In genomic region chr2:10790228-10790973, GRCh38 we compare ENCODE assay signal across 10 cellular contexts. TPM values are rescaled to one million over a fixed set of nuclear protein-coding genes. Genes with fewer than 3 reads are reported as not detected.
A peak's percentile ranks its signal among the peaks of the same experiment; 100 is the strongest.
DNase-seq lines count a peak whose midpoint lies in the region; ATAC-seq and TF ChIP-seq lines count a peak whose summit lies in the region.
"Had no signal": no experiment of that assay in that cellular context is flagged by ENCODE, and none has a peak within 500 bp of the region (broad histone marks: within the 10 kb centered on the region; RNA-seq: fewer than 3 reads in every experiment).

No MANE protein-coding gene starts in this region.

- peaks cover 66% of the 10 kb centered on the region for H3K36me3 Mint-ChIP-seq in activated CD8-positive, alpha-beta memory T cell treated with anti-CD3 and anti-CD28 coated beads, Interleukin-2, amount 10 ng/mL, durations not matched to agents 7 days and 5 days
- H3K36me3 Mint-ChIP-seq in stimulated activated memory B cell treated with anti-CD40 and anti-IgM and Interleukin-4, amounts not matched to agents 10 μg/mL and 1 μg/mL and 100 μg/mL, for 72 hours = peaks cover 68% of the 10 kb centered on the region
- peaks cover 58% of the 10 kb centered on the region for H3K36me3 Mint-ChIP-seq in type B pancreatic cell

- peak overlapping the region; percentile 66 for H3K4me3 Mint-ChIP-seq in activated CD8-positive, alpha-beta memory T cell treated with anti-CD3 and anti-CD28 coated beads, Interleukin-2, amount 10 ng/mL, durations not matched to agents 7 days and 5 days
- peak overlapping the region; percentile 34 for H3K4me3 Mint-ChIP-seq in stimulated activated memory B cell treated with anti-CD40 and anti-IgM and Interleukin-4, amounts not matched to agents 10 μg/mL and 1 μg/mL and 100 μg/mL, for 72 hours
- no peak overlapping the region for H3K4me3 Mint-ChIP-seq in type B pancreatic cell

- intact Hi-C loops in sciatic nerve (cut with DNase I) = no loop called here

- H3K4me1 Mint-ChIP-seq in activated CD8-positive, alpha-beta memory T cell treated with anti-CD3 and anti-CD28 coated beads, Interleukin-2, amount 10 ng/mL, durations not matched to agents 7 days and 5 days = peaks cover 28% of the 10 kb centered on the region
- H3K4me1 Mint-ChIP-seq in stimulated activated memory B cell treated with anti-CD40 and anti-IgM and Interleukin-4, amounts not matched to agents 10 μg/mL and 1 μg/mL and 100 μg/mL, for 72 hours = peaks cover 15% of the 10 kb centered on the region
- peaks cover 5% of the 10 kb centered on the region for H3K4me1 Mint-ChIP-seq in type B pancreatic cell (ENCODE audit: unreplicated experiment)

- no peak for TF ChIP-seq CTCF in type B pancreatic cell (conservative IDR thresholded peaks at IDR 0.05)

- H3K9me3 Mint-ChIP-seq in activated CD8-positive, alpha-beta memory T cell treated with anti-CD3 and anti-CD28 coated beads, Interleukin-2, amount 10 ng/mL, durations not matched to agents 7 days and 5 days (ENCODE audit: low read depth) = no peaks in the 10 kb centered on the region
- H3K9me3 Mint-ChIP-seq in stimulated activated memory B cell treated with anti-CD40 and anti-IgM and Interleukin-4, amounts not matched to agents 10 μg/mL and 1 μg/mL and 100 μg/mL, for 72 hours = no peaks in the 10 kb centered on the region
- no peaks in the 10 kb centered on the region for H3K9me3 Mint-ChIP-seq in type B pancreatic cell

- peak; percentile 55 for DNase-seq in activated CD8-positive, alpha-beta memory T cell treated with anti-CD3 and anti-CD28 coated beads, Interleukin-2, amount 10 ng/mL, durations not matched to agents 7 days and 5 days
- DNase-seq in activated CD8-positive, alpha-beta memory T cell treated with anti-CD3 and anti-CD28 coated beads, Interleukin-2, amount 50 U/mL, for 48 hours = no peak
- peak; percentile 61 for DNase-seq in RPMI8226
- DNase-seq in type B pancreatic cell (ENCODE audit: extremely low spot score, unreplicated experiment) = no peak
- DNase-seq in sciatic nerve (ENCODE audit: low spot score) = no peak
- DNase-seq: mammary epithelial cell, NCI-H2227 treated with DMSO at 0.1 percent for 48 hours had no signal

- no peaks in the 10 kb centered on the region for H3K27me3 Mint-ChIP-seq in activated CD8-positive, alpha-beta memory T cell treated with anti-CD3 and anti-CD28 coated beads, Interleukin-2, amount 10 ng/mL, durations not matched to agents 7 days and 5 days
- no peaks in the 10 kb centered on the region for H3K27me3 Mint-ChIP-seq in stimulated activated memory B cell treated with anti-CD40 and anti-IgM and Interleukin-4, amounts not matched to agents 10 μg/mL and 1 μg/mL and 100 μg/mL, for 72 hours
- no peaks in the 10 kb centered on the region for H3K27me3 Mint-ChIP-seq in type B pancreatic cell

- CTCF ChIA-PET in activated CD8-positive, alpha-beta memory T cell treated with anti-CD3 and anti-CD28 coated beads, Interleukin-2, amount 10 ng/mL, durations not matched to agents 7 days and 5 days (lab: Charles Lee) = no interaction called here

- peak overlapping the region; percentile 85 for H3K27ac Mint-ChIP-seq in activated CD8-positive, alpha-beta memory T cell treated with anti-CD3 and anti-CD28 coated beads, Interleukin-2, amount 10 ng/mL, durations not matched to agents 7 days and 5 days
- peak overlapping the region; percentile 77 for H3K27ac Mint-ChIP-seq in stimulated activated memory B cell treated with anti-CD40 and anti-IgM and Interleukin-4, amounts not matched to agents 10 μg/mL and 1 μg/mL and 100 μg/mL, for 72 hours
- H3K27ac Mint-ChIP-seq in type B pancreatic cell = no peak overlapping the region

- ATAC-seq in activated CD8-positive, alpha-beta memory T cell treated with anti-CD3 and anti-CD28 coated beads, Interleukin-2, amount 10 ng/mL, durations not matched to agents 7 days and 5 days = peak; percentile 92
- peak; percentile 80 for ATAC-seq in HG02678 (IDR thresholded peaks at IDR 0.05; ENCODE audit: unreplicated experiment)
- ATAC-seq in stimulated activated memory B cell treated with anti-CD40 and anti-IgM and Interleukin-4, amounts not matched to agents 10 μg/mL and 1 μg/mL and 100 μg/mL, for 72 hours = peak; percentile 58
- ATAC-seq in sciatic nerve = no peak
- no peak for ATAC-seq in GM18519 (IDR thresholded peaks at IDR 0.05; ENCODE audit: low FRiP score, unreplicated experiment)

RNA-seq across cellular contexts. Expression of gene PDIA6, which starts 22.2 kb away (rescaled TPM):
- total RNA-seq in activated CD8-positive, alpha-beta memory T cell treated with anti-CD3 and anti-CD28 coated beads, Interleukin-2, amount 10 ng/mL, durations not matched to agents 7 days and 5 days = 100 to 1,000 TPM; 134 to 174 TPM
- total RNA-seq in type B pancreatic cell (ENCODE audit: low replicate concordance) (208 and 281 TPM in 2 replicates), sciatic nerve (95.4 TPM)

Comparison
In these comparisons a context has a peak if more than half of its experiments do, and no peak if none do; other contexts are left out.
1. DNase-seq: peak in activated CD8-positive, alpha-beta memory T cell treated with anti-CD3 and anti-CD28 coated beads, Interleukin-2, amount 10 ng/mL, durations not matched to agents 7 days and 5 days (single experiment) and RPMI8226 (single experiment); none in activated CD8-positive, alpha-beta memory T cell treated with anti-CD3 and anti-CD28 coated beads, Interleukin-2, amount 50 U/mL, for 48 hours (single experiment), type B pancreatic cell (single experiment) and sciatic nerve (single experiment).
2. ATAC-seq: peak in activated CD8-positive, alpha-beta memory T cell treated with anti-CD3 and anti-CD28 coated beads, Interleukin-2, amount 10 ng/mL, durations not matched to agents 7 days and 5 days (single experiment), HG02678 (single experiment) and stimulated activated memory B cell treated with anti-CD40 and anti-IgM and Interleukin-4, amounts not matched to agents 10 μg/mL and 1 μg/mL and 100 μg/mL, for 72 hours (single experiment); none in sciatic nerve (single experiment) and GM18519 (single experiment).